Comparison of ENCODE assay signal across 26 cellular contexts in genomic region chr9:89395931-89396710, GRCh38.
DNase-seq lines count a peak whose midpoint lies in the region; ATAC-seq, FAIRE-seq and TF ChIP-seq lines count a peak whose summit lies in the region.
"Had no signal": no experiment of that assay in that cellular context is flagged by ENCODE, and none has a peak within 500 bp of the region (broad histone marks: within the 10 kb centered on the region; RNA-seq: fewer than 3 reads in every experiment).

No MANE protein-coding gene starts in this region.

- H3K27ac Mint-ChIP-seq in activated CD8-positive, alpha-beta memory T cell treated with anti-CD3 and anti-CD28 coated beads, Interleukin-2, amount 10 ng/mL, durations not matched to agents 7 days and 5 days: peak overlapping the region; percentile 35
- H3K27ac Mint-ChIP-seq: CD4-positive, CD25-positive, alpha-beta regulatory T cell had no signal

- CTCF ChIA-PET in activated CD8-positive, alpha-beta memory T cell treated with anti-CD3 and anti-CD28 coated beads, Interleukin-2, amount 10 ng/mL, durations not matched to agents 7 days and 5 days (lab: Charles Lee): no interaction called here

- TF ChIP-seq POLR2A in GM19099 (IDR thresholded peaks at IDR 0.05; ENCODE audit: extremely low read depth, insufficient read length, low read depth): peak; percentile 18

- H3K4me3 ChIP-seq in bronchial epithelial cell (ENCODE audit: low read depth, low read length): no peak overlapping the region
- H3K4me3 ChIP-seq: PC-9, SK-N-MC, smooth muscle cell, tibial artery, vagina had no signal

- H3K9me3 Mint-ChIP-seq in activated CD8-positive, alpha-beta memory T cell treated with anti-CD3 and anti-CD28 coated beads, Interleukin-2, amount 10 ng/mL, durations not matched to agents 7 days and 5 days (ENCODE audit: low read depth): no peaks in the 10 kb centered on the region
- H3K9me3 Mint-ChIP-seq: CD4-positive, CD25-positive, alpha-beta regulatory T cell; immature natural killer cell; neural crest cell had no signal

- no peaks in the 10 kb centered on the region for H3K36me3 ChIP-seq in bronchial epithelial cell (ENCODE audit: control insufficient read depth, insufficient read depth, low read length)

- TF ChIP-seq CTCF in bronchial epithelial cell (IDR thresholded peaks at IDR 0.05; ENCODE audit: insufficient read depth, low read length, severe bottlenecking) (no peak), omental fat pad (IDR thresholded peaks at IDR 0.05) (no peak)

- no peak for DNase-seq in activated CD8-positive, alpha-beta memory T cell treated with anti-CD3 and anti-CD28 coated beads, Interleukin-2, amount 10 ng/mL, durations not matched to agents 7 days and 5 days
- DNase-seq in activated CD8-positive, alpha-beta memory T cell treated with anti-CD3 and anti-CD28 coated beads, Interleukin-2, amount 50 U/mL, for 4 hours: no peak
- peak; percentile 7 for DNase-seq in bronchial epithelial cell (ENCODE audit: low read depth)
- DNase-seq in omental fat pad (ENCODE audit: low spot score): no peak
- no peak for DNase-seq in epidermal melanocyte (ENCODE audit: insufficient read length, low spot score)
- no peak for DNase-seq in effector CD8-positive, alpha-beta T cell (lab: John Stamatoyannopoulos, UW)
- DNase-seq: activated CD4-positive, alpha-beta T cell treated with anti-CD3 and anti-CD28 coated beads for 1 hour; activated naive CD4-positive, alpha-beta T cell; activated T-cell treated with anti-CD3 and anti-CD28 coated beads, Interleukin-2, amount 50 U/mL, for 1 hour; CD4-positive, CD25-positive, alpha-beta regulatory T cell; H7; immature natural killer cell; KBM-7; left colon; NCI-H1105; NCI-H2029 treated with DMSO at 0.1 percent for 48 hours; NCI-H526; NK-92 treated with Interleukin-12 subunit alpha and Interleukin-12 subunit beta, amount 100 ng/mL, for 24 hours; PC-9; tibial artery had no signal

- H3K27me3 ChIP-seq in bronchial epithelial cell (ENCODE audit: control insufficient read depth, insufficient read depth, low read length): no peaks in the 10 kb centered on the region
- H3K27me3 ChIP-seq: tibial artery, vagina had no signal

- peaks cover 84% of the 10 kb centered on the region for H3K36me3 Mint-ChIP-seq in activated CD8-positive, alpha-beta memory T cell treated with anti-CD3 and anti-CD28 coated beads, Interleukin-2, amount 10 ng/mL, durations not matched to agents 7 days and 5 days

- FAIRE-seq in bronchial epithelial cell (lab: Jason Lieb, UNC): no peak

- no peaks in the 10 kb centered on the region for H3K27me3 Mint-ChIP-seq in activated CD8-positive, alpha-beta memory T cell treated with anti-CD3 and anti-CD28 coated beads, Interleukin-2, amount 10 ng/mL, durations not matched to agents 7 days and 5 days
- H3K27me3 Mint-ChIP-seq: CD4-positive, CD25-positive, alpha-beta regulatory T cell had no signal

- peaks cover 18% of the 10 kb centered on the region for H3K4me1 Mint-ChIP-seq in activated CD8-positive, alpha-beta memory T cell treated with anti-CD3 and anti-CD28 coated beads, Interleukin-2, amount 10 ng/mL, durations not matched to agents 7 days and 5 days
- H3K4me1 Mint-ChIP-seq: neural crest cell had no signal

- H3K4me3 Mint-ChIP-seq in activated CD8-positive, alpha-beta memory T cell treated with anti-CD3 and anti-CD28 coated beads, Interleukin-2, amount 10 ng/mL, durations not matched to agents 7 days and 5 days: no peak overlapping the region
- H3K4me3 Mint-ChIP-seq: CD4-positive, CD25-positive, alpha-beta regulatory T cell; immature natural killer cell; neural crest cell had no signal

- no peak for ATAC-seq in activated CD8-positive, alpha-beta memory T cell treated with anti-CD3 and anti-CD28 coated beads, Interleukin-2, amount 10 ng/mL, durations not matched to agents 7 days and 5 days
- ATAC-seq in omental fat pad (ENCODE audit: low FRiP score) (peak; percentile 21), HG02981 (IDR thresholded peaks at IDR 0.05; ENCODE audit: unreplicated experiment) (no peak)
- ATAC-seq: left colon had no signal
